Comparison of ENCODE assay signal across 8 cellular contexts in the genomic region with DNA sequence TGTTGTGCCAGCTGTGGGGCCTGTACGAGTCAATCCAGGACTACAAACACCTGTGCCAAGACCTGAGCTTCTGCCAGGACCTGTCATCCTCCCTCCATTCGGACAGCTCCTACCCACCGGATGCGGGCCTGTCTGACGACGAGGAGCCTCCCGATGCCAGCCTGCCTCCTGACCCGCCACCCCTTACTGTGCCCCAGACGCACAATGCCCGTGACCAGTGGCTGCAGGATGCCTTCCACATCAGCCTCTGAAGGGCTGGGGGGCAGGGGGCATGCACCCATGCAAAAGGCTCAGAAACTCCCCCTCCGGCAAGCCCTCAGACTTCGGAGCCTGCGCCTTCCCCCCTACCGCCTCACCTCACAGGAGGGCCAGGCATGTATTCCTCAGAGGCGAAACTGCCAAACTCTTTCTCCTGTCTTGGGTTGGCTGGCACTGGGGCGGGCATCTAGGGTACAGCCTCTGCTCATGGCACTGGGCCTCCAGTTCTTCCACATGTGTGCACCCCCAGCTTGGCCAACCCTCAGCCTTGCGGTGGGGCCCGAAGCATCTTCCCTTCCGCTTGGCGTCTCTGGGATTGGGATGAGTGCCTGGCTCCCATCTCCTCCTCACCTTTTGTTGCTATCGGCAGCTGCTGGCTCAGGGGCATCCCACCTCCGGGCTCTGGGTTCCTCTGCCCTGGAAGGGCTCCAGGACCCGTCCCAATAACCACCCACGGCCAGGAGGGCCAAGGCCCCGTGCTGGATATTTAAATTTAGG. TPM values are rescaled to one million over a fixed set of nuclear protein-coding genes. Genes with fewer than 3 reads are reported as not detected.
A peak's percentile ranks its signal among the peaks of the same experiment; 100 is the strongest.
DNase-seq lines count a peak whose midpoint lies in the region; ATAC-seq and TF ChIP-seq lines count a peak whose summit lies in the region.

No MANE protein-coding gene starts in this region.

- H3K27ac ChIP-seq in gastrocnemius medialis = peak overlapping the region; percentile 100

- H3K4me1 ChIP-seq in gastrocnemius medialis = peaks cover 67 to 77% of the 10 kb centered on the region in 2 donors

- H3K36me3 ChIP-seq in gastrocnemius medialis = peaks cover 0 to 3% of the 10 kb centered on the region in 2 donors

- intact Hi-C loops in gastrocnemius medialis (cut with DNase I; ENCODE audit: low total_unique reads) = loop anchor here (1.0 to 5.0 kb wide), 3 partner anchors 15 to 101 kb away; no protein-coding TSS in a partner anchor

- peaks cover 7% of the 10 kb centered on the region for H3K36me3 Mint-ChIP-seq in T-helper 17 cell (ENCODE audit: low read depth)

- H3K9me3 ChIP-seq in T-helper 17 cell (ENCODE audit: control insufficient read depth, low read length, poor library complexity, severe bottlenecking) (no peaks in the 10 kb centered on the region), gastrocnemius medialis (no peaks in the 10 kb centered on the region)

- H3K4me3 Mint-ChIP-seq in T-helper 17 cell = peak overlapping the region; percentile 94

- H3K4me1 Mint-ChIP-seq in T-helper 17 cell = peaks cover 63% of the 10 kb centered on the region

- H3K27me3 ChIP-seq in gastrocnemius medialis = no peaks in the 10 kb centered on the region

- H3K4me3 ChIP-seq in GM12875 (ENCODE audit: low read depth, low read length) = peak overlapping the region; percentile 100
- peak overlapping the region; percentile 93 for H3K4me3 ChIP-seq in fibroblast of the aortic adventitia (ENCODE audit: low read depth, low read length)
- H3K4me3 ChIP-seq in gastrocnemius medialis = peak overlapping the region; percentile 64 to 97 (median 76)

- in situ Hi-C loops in gastrocnemius medialis (cut with MboI; ENCODE audit: low sequenced_read_pairs in 4 of 4) = no loop called here

- ATAC-seq in T-helper 17 cell = no peak
- no peak for ATAC-seq in gastrocnemius medialis
- ATAC-seq in HG03139 (IDR thresholded peaks at IDR 0.05; ENCODE audit: unreplicated experiment) = no peak
- ATAC-seq in HG03196 (IDR thresholded peaks at IDR 0.05; ENCODE audit: unreplicated experiment) = no peak

- H3K27ac Mint-ChIP-seq in T-helper 17 cell = peak overlapping the region; percentile 99

- no peak for TF ChIP-seq CTCF in GM12875 (IDR thresholded peaks at IDR 0.05; ENCODE audit: borderline replicate concordance, insufficient read depth, low read depth, low read length)
- no peak for TF ChIP-seq CTCF in fibroblast of the aortic adventitia (IDR thresholded peaks at IDR 0.05; ENCODE audit: insufficient read depth, low read length)
- no peak for TF ChIP-seq CTCF in gastrocnemius medialis (IDR thresholded peaks at IDR 0.05 in 4 of 5, conservative IDR thresholded peaks at IDR 0.05 in 1 of 5)

- DNase-seq in T-helper 17 cell = no peak
- no peak for DNase-seq in fibroblast of the aortic adventitia (ENCODE audit: low read depth)
- DNase-seq in gastrocnemius medialis = peak; percentile 68 to 85
- no peak for DNase-seq in ecto neural progenitor cell (ENCODE audit: low spot score)
- DNase-seq in NCI-H1092 treated with DMSO at 0.1 percent for 48 hours (lab: John Stamatoyannopoulos, UW) = no peak

- no peaks in the 10 kb centered on the region for H3K27me3 Mint-ChIP-seq in T-helper 17 cell

- TF ChIP-seq POLR2A in gastrocnemius medialis (IDR thresholded peaks at IDR 0.05) = peak in 1 of 2 donors; percentile 6

RNA-seq across cellular contexts. Expression of gene FAM89B, which starts 1.2 kb away (rescaled TPM):
- total RNA-seq in T-helper 17 cell (10 to 100 TPM; 41.2 to 44.4 TPM), fibroblast of the aortic adventitia (ENCODE audit: low replicate concordance) (5.6 and 21.6 TPM in 2 replicates), gastrocnemius medialis (100 to 1,000 TPM in 3 of 4 donors, 10 to 100 TPM in 1; 86.6 to 154 (median 119) TPM)

RNA-seq across cellular contexts. Expression of gene EHBP1L1, which starts 2.3 kb away (rescaled TPM):
- total RNA-seq in T-helper 17 cell = 100 to 1,000 TPM; 123 to 152 TPM
- 52.2 and 58.5 TPM in 2 replicates for total RNA-seq in fibroblast of the aortic adventitia (ENCODE audit: low replicate concordance)
- 100 to 1,000 TPM; 191 to 374 (median 250) TPM for total RNA-seq in gastrocnemius medialis

RNA-seq across cellular contexts. Expression of gene ZNRD2, which starts 3.3 kb away (rescaled TPM):
- total RNA-seq in T-helper 17 cell (10 to 100 TPM; 30.3 to 39.0 TPM), fibroblast of the aortic adventitia (ENCODE audit: low replicate concordance) (27.2 and 48.0 TPM in 2 replicates), gastrocnemius medialis (10 to 100 TPM; 54.7 to 99.4 (median 75.3) TPM)

RNA-seq across cellular contexts. Expression of gene LTBP3, which starts 15.4 kb away (rescaled TPM):
- total RNA-seq in T-helper 17 cell = 100 to 1,000 TPM; 123 to 187 TPM
- total RNA-seq in fibroblast of the aortic adventitia (ENCODE audit: low replicate concordance) = 47.3 and 147 TPM in 2 replicates
- 10 to 100 TPM; 18.5 to 56.6 (median 35.6) TPM for total RNA-seq in gastrocnemius medialis

RNA-seq across cellular contexts. Expression of gene KCNK7, which starts 22.0 kb away (rescaled TPM):
- 1 to 10 TPM; 4.7 to 5.7 TPM for total RNA-seq in T-helper 17 cell
- 0.09 and 0.65 TPM in 2 replicates for total RNA-seq in fibroblast of the aortic adventitia (ENCODE audit: low replicate concordance)
- total RNA-seq in gastrocnemius medialis = 10 to 100 TPM in 1 of 4 donors, under 1 TPM in 1, not detected in 2; 0.39 to 18.6 TPM

Comparison
In these comparisons a context has a peak if more than half of its experiments do, and no peak if none do; other contexts are left out.
1. DNase-seq: peak in gastrocnemius medialis (2 of 2); none in T-helper 17 cell (0 of 3), fibroblast of the aortic adventitia (single experiment), ecto neural progenitor cell (single experiment) and NCI-H1092 treated with DMSO at 0.1 percent for 48 hours (single experiment).
2. Peak in every context shown above with its lines, with median percentiles within 50 percentile points of each other: H3K4me3 ChIP-seq.